11 cellular contexts compared by ENCODE assay signal in genomic region chr17:71412803-71413202, GRCh38.
DNase-seq lines count a peak whose midpoint lies in the region; ATAC-seq and TF ChIP-seq lines count a peak whose summit lies in the region.
"Had no signal": no experiment of that assay in that cellular context is flagged by ENCODE, and none has a peak within 500 bp of the region (broad histone marks: within the 10 kb centered on the region; RNA-seq: fewer than 3 reads in every experiment).

No MANE protein-coding gene starts in this region.

- H3K27ac ChIP-seq in stomach (no peak overlapping the region), Peyer's patch (no peak overlapping the region)

- no peak for TF ChIP-seq POLR2A in stomach (IDR thresholded peaks at IDR 0.05)
- TF ChIP-seq POLR2A in Peyer's patch (IDR thresholded peaks at IDR 0.05): no peak

- intact Hi-C loops in stomach (cut with DNase I; ENCODE audit: low total_unique reads): no loop called here

- DNase-seq in AG09309 (ENCODE audit: low read depth) (peak; percentile 93), LHCN-M2 (ENCODE audit: low read depth) (peak; percentile 98), adipocyte (ENCODE audit: low read depth) (peak; percentile 97), hepatic stellate cell (ENCODE audit: low spot score) (peak; percentile 79), iPS-NIHi11 (ENCODE audit: low spot score) (no peak), stomach (no peak), Peyer's patch (no peak)
- DNase-seq: CD4-positive, alpha-beta T cell; NCI-H1930 had no signal

- H3K9ac ChIP-seq in adipocyte (ENCODE audit: low read length): peak overlapping the region; percentile 46

- H3K36me3 ChIP-seq in adipocyte (ENCODE audit: control insufficient read depth, insufficient read depth, low read length, severe bottlenecking): no peaks in the 10 kb centered on the region
- H3K36me3 ChIP-seq in stomach: no peaks in the 10 kb centered on the region
- no peaks in the 10 kb centered on the region for H3K36me3 ChIP-seq in Peyer's patch

- no peak for ATAC-seq in HG03521 (IDR thresholded peaks at IDR 0.05; ENCODE audit: unreplicated experiment)
- ATAC-seq: natural killer cell treated with Interleukin-12 subunit alpha and Interleukin-12 subunit beta and Interleukin-15 and Interleukin-18, amount 100 ng/mL, for 72 hours had no signal

- WGBS in stomach, 5 donors: 74 to 87% (median 80%) methylated on average over 5 of the region's 5 CpGs

- H3K4me3 ChIP-seq in AG09309 (ENCODE audit: control insufficient read depth, low read depth, low read length): no peak overlapping the region
- no peak overlapping the region for H3K4me3 ChIP-seq in adipocyte (ENCODE audit: low read length)
- H3K4me3 ChIP-seq in stomach: no peak overlapping the region
- no peak overlapping the region for H3K4me3 ChIP-seq in Peyer's patch

- no peak for TF ChIP-seq EP300 in stomach (IDR thresholded peaks at IDR 0.05)

- H3K4me1 ChIP-seq in adipocyte (ENCODE audit: control insufficient read depth, insufficient read depth, low read length) (peaks cover 16% of the 10 kb centered on the region), stomach (no peaks in the 10 kb centered on the region), Peyer's patch (no peaks in the 10 kb centered on the region)

- no peaks in the 10 kb centered on the region for H3K9me3 ChIP-seq in adipocyte (ENCODE audit: control insufficient read depth, low read length)
- H3K9me3 ChIP-seq in stomach: no peaks in the 10 kb centered on the region
- H3K9me3 ChIP-seq in Peyer's patch: no peaks in the 10 kb centered on the region

- TF ChIP-seq CTCF in AG09309 (IDR thresholded peaks at IDR 0.05; ENCODE audit: control insufficient read depth, insufficient read depth, low read depth, low read length, missing control alignments) (no peak), stomach (IDR thresholded peaks at IDR 0.05) (no peak), Peyer's patch (IDR thresholded peaks at IDR 0.05) (no peak)

- no peaks in the 10 kb centered on the region for H3K27me3 ChIP-seq in adipocyte (replicated peaks; ENCODE audit: control insufficient read depth, insufficient read depth, low read length)
- no peaks in the 10 kb centered on the region for H3K27me3 ChIP-seq in stomach
- H3K27me3 ChIP-seq in Peyer's patch: no peaks in the 10 kb centered on the region

Comparison
In these comparisons a context has a peak if more than half of its experiments do, and no peak if none do; other contexts are left out.
1. DNase-seq: peak in AG09309 (single experiment), LHCN-M2 (single experiment), adipocyte (single experiment) and hepatic stellate cell (single experiment); none in iPS-NIHi11 (single experiment), stomach (single experiment) and Peyer's patch (0 of 3).